ENCODE assay signal across 8 cellular contexts in the genomic region with DNA sequence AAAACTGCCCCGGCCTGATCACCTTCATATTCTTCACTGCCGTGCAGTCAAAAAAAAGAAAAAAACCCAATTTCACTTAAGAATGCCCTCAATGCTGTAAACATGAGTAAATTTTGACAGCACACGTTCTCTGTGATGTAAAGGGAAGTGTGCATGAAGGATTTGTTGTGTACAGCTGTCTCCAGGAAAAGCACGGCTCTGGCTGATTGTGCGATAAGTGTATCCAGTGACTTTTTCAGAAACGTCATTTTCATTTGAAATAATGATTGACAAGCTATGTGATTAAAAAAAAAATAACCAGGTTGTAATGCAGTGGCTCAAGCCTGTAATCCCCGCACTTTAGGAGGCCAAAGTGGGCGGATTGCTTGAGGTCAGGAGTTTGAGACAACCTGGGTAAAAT. TPM values are rescaled to one million over a fixed set of nuclear protein-coding genes. Genes with fewer than 3 reads are reported as not detected.
DNase-seq lines count a peak whose midpoint lies in the region; ATAC-seq and TF ChIP-seq lines count a peak whose summit lies in the region.

No MANE protein-coding gene starts in this region.

- H3K4me1 ChIP-seq in ACC112 (ENCODE audit: control insufficient read depth, insufficient read depth, low read length, unreplicated experiment) (peaks cover 16% of the 10 kb centered on the region), muscle layer of colon (ENCODE audit: insufficient read depth, low read length) (peaks cover 24% of the 10 kb centered on the region), Karpas-422 (ENCODE audit: low read length) (no peaks in the 10 kb centered on the region)

- H3K27ac Mint-ChIP-seq in activated naive CD8-positive, alpha-beta T cell treated with anti-CD3 and anti-CD28 coated beads, Interleukin-2, amount 10 ng/mL, durations not matched to agents 7 days and 5 days, result no peak overlapping the region

- H3K4me2 ChIP-seq in Karpas-422 (ENCODE audit: low read depth, low read length, poor library complexity, severe bottlenecking), result no peak overlapping the region

- peak overlapping the region; percentile 61; the same call in 1 of the 2 replicates for H3K4me3 ChIP-seq in ACC112 (ENCODE audit: low read depth, low read length)
- peak overlapping the region; percentile 5 to 64 for H3K4me3 ChIP-seq in muscle layer of colon (ENCODE audit: low read depth in 1 of 2, low read length in 2 of 2)
- H3K4me3 ChIP-seq in Karpas-422 (ENCODE audit: low read length), result no peak overlapping the region

- peaks cover 6% of the 10 kb centered on the region for H3K4me1 Mint-ChIP-seq in activated naive CD8-positive, alpha-beta T cell treated with anti-CD3 and anti-CD28 coated beads, Interleukin-2, amount 10 ng/mL, durations not matched to agents 7 days and 5 days

- no peaks in the 10 kb centered on the region for H3K9me3 Mint-ChIP-seq in activated naive CD8-positive, alpha-beta T cell treated with anti-CD3 and anti-CD28 coated beads, Interleukin-2, amount 10 ng/mL, durations not matched to agents 7 days and 5 days

- in situ Hi-C loops in GM13977 (cut with MboI; ENCODE audit: low pct_unique_long_range_greater_than_20kb, low sequenced_read_pairs, unreplicated experiment), result no loop called here

- H3K27me3 ChIP-seq in ACC112 (ENCODE audit: insufficient read depth, low read length) (no peaks in the 10 kb centered on the region), muscle layer of colon (ENCODE audit: control insufficient read depth in 1 of 2, insufficient read depth in 2 of 2, low read length in 2 of 2) (no peaks in the 10 kb centered on the region), Karpas-422 (ENCODE audit: low read length) (no peaks in the 10 kb centered on the region)

- no peaks in the 10 kb centered on the region for H3K9me2 ChIP-seq in Karpas-422 (replicated peaks; ENCODE audit: insufficient read depth, low read length)

- H3K36me3 Mint-ChIP-seq in activated naive CD8-positive, alpha-beta T cell treated with anti-CD3 and anti-CD28 coated beads, Interleukin-2, amount 10 ng/mL, durations not matched to agents 7 days and 5 days, result no peaks in the 10 kb centered on the region

- H4K20me1 ChIP-seq in Karpas-422 (ENCODE audit: insufficient read depth, low read depth, low read length), result no peaks in the 10 kb centered on the region

- no peak for ATAC-seq in activated naive CD8-positive, alpha-beta T cell treated with anti-CD3 and anti-CD28 coated beads, Interleukin-2, amount 10 ng/mL, durations not matched to agents 7 days and 5 days (ENCODE audit: low read depth)
- ATAC-seq in GM21390 (IDR thresholded peaks at IDR 0.05; ENCODE audit: unreplicated experiment), result no peak

- POLR2A ChIA-PET in activated naive CD8-positive, alpha-beta T cell treated with anti-CD3 and anti-CD28 coated beads, Interleukin-2, amount 10 ng/mL, durations not matched to agents 7 days and 5 days (lab: Charles Lee), result interaction anchor here (0.5 to 1.5 kb wide), 3 partner anchors 52 to 160 kb away, joined by 3 read pairs; no protein-coding TSS in a partner anchor

- no peaks in the 10 kb centered on the region for H3K9me3 ChIP-seq in muscle layer of colon (ENCODE audit: low read length)
- no peaks in the 10 kb centered on the region for H3K9me3 ChIP-seq in Karpas-422 (ENCODE audit: low read length)

- H3K4me3 Mint-ChIP-seq in activated naive CD8-positive, alpha-beta T cell treated with anti-CD3 and anti-CD28 coated beads, Interleukin-2, amount 10 ng/mL, durations not matched to agents 7 days and 5 days, result peak overlapping the region; percentile 86

- DNase-seq in GM13977 (ENCODE audit: low spot score), result peak; percentile 38
- DNase-seq in activated naive CD8-positive, alpha-beta T cell treated with anti-CD3 and anti-CD28 coated beads, Interleukin-2, amount 10 ng/mL, durations not matched to agents 7 days and 5 days, result no peak
- DNase-seq in Karpas-422, result no peak
- DNase-seq in H4 (ENCODE audit: low spot score), result no peak
- no peak for DNase-seq in iPS-NIHi7 (ENCODE audit: extremely low spot score)

- H3K27ac ChIP-seq in ACC112 (ENCODE audit: low read depth, low read length) (no peak overlapping the region), muscle layer of colon (ENCODE audit: low read depth, low read length) (no peak overlapping the region), Karpas-422 (ENCODE audit: low read length) (no peak overlapping the region)

- H3K36me3 ChIP-seq in ACC112 (ENCODE audit: insufficient read depth, low read length) (no peaks in the 10 kb centered on the region), muscle layer of colon (ENCODE audit: insufficient read depth, low read length) (no peaks in the 10 kb centered on the region), Karpas-422 (ENCODE audit: insufficient read depth, low read length) (no peaks in the 10 kb centered on the region)

- no peak for TF ChIP-seq CTCF in GM13977 (IDR thresholded peaks at IDR 0.05; ENCODE audit: extremely low read depth, insufficient read depth, missing control alignments)

- H3K27me3 Mint-ChIP-seq in activated naive CD8-positive, alpha-beta T cell treated with anti-CD3 and anti-CD28 coated beads, Interleukin-2, amount 10 ng/mL, durations not matched to agents 7 days and 5 days, result peaks cover 23% of the 10 kb centered on the region

- no peak overlapping the region for H3K9ac ChIP-seq in muscle layer of colon (ENCODE audit: low read length)
- no peak overlapping the region for H3K9ac ChIP-seq in Karpas-422 (ENCODE audit: low read length)

- H3K79me2 ChIP-seq in ACC112 (ENCODE audit: control insufficient read depth, insufficient read depth, low read length, unreplicated experiment) (no peaks in the 10 kb centered on the region), Karpas-422 (ENCODE audit: low read length) (no peaks in the 10 kb centered on the region)

- H2AFZ ChIP-seq in ACC112 (ENCODE audit: low read length, unreplicated experiment) (peak overlapping the region; percentile 80), Karpas-422 (ENCODE audit: low read length) (no peak overlapping the region)

RNA-seq across cellular contexts. Expression of gene ANKRD10, which starts 39.6 kb away (rescaled TPM):
- total RNA-seq in activated naive CD8-positive, alpha-beta T cell treated with anti-CD3 and anti-CD28 coated beads, Interleukin-2, amount 10 ng/mL, durations not matched to agents 7 days and 5 days, result 100 to 1,000 TPM; 117 to 119 TPM
- total RNA-seq in Karpas-422 (2014; rRNA removed; shearing (Covaris generic); ENCODE audit: low replicate concordance), result 107 and 168 TPM in 2 replicates
- 40.9 and 45.6 TPM in 2 replicates for total RNA-seq in H4 (2014; rRNA removed; shearing (Covaris generic))
